9 cellular contexts compared by ENCODE assay signal in genomic region chr2:200378652-200379290, GRCh38.
DNase-seq lines count a peak whose midpoint lies in the region; ATAC-seq and TF ChIP-seq lines count a peak whose summit lies in the region.
"Had no signal": no experiment of that assay in that cellular context is flagged by ENCODE, and none has a peak within 500 bp of the region (broad histone marks: within the 10 kb centered on the region; RNA-seq: fewer than 3 reads in every experiment).

No MANE protein-coding gene starts in this region.

- 9 to 17% methylated on average over 7 of the region's 7 CpGs for WGBS in gastroesophageal sphincter (ENCODE audit: low coverage in 1 of 2), 2 donors
- 48 to 62% methylated on average over 7 of the region's 7 CpGs for WGBS in sigmoid colon, 2 donors

- ATAC-seq in SK-N-SH treated with all-trans-retinoic acid at 6 μM for 48 hours (no peak), gastroesophageal sphincter (no peak), HG03039 (IDR thresholded peaks at IDR 0.05; ENCODE audit: unreplicated experiment) (no peak), GM19023 (IDR thresholded peaks at IDR 0.05; ENCODE audit: unreplicated experiment) (no peak)

- H3K27me3 ChIP-seq in gastroesophageal sphincter = no peaks in the 10 kb centered on the region
- H3K27me3 ChIP-seq in sigmoid colon = no peaks in the 10 kb centered on the region
- no peaks in the 10 kb centered on the region for H3K27me3 ChIP-seq in H7 (ENCODE audit: control insufficient read depth, insufficient read depth, low read length)

- H3K36me3 ChIP-seq in gastroesophageal sphincter (no peaks in the 10 kb centered on the region), sigmoid colon (no peaks in the 10 kb centered on the region), H7 (replicated peaks; ENCODE audit: control insufficient read depth, insufficient read depth, low read length) (no peaks in the 10 kb centered on the region; the same call in 1 of the 2 replicates)

- peak; percentile 26 for DNase-seq in Daoy (ENCODE audit: low read depth)
- DNase-seq in sigmoid colon = no peak
- no peak for DNase-seq in H7
- DNase-seq in stimulated activated CD4-positive, alpha-beta T cell treated with anti-CD3 and anti-CD28 coated beads, Interleukin-4, amount 100 ng/mL, for 24 hours = no peak
- DNase-seq: activated naive CD4-positive, alpha-beta T cell treated with anti-CD3 and anti-CD28 coated beads, Interleukin-2, amount 10 ng/mL, durations not matched to agents 7 days and 5 days had no signal

- H3K4me1 ChIP-seq in gastroesophageal sphincter = peaks cover 8 to 76% (median 20%) of the 10 kb centered on the region in 3 donors
- peaks cover 0 to 79% (median 57%) of the 10 kb centered on the region in 4 donors for H3K4me1 ChIP-seq in sigmoid colon

- no peak for TF ChIP-seq POLR2A in gastroesophageal sphincter (IDR thresholded peaks at IDR 0.05)
- no peak for TF ChIP-seq POLR2A in sigmoid colon (IDR thresholded peaks at IDR 0.05)

- H3K9me3 ChIP-seq in gastroesophageal sphincter (no peaks in the 10 kb centered on the region), sigmoid colon (no peaks in the 10 kb centered on the region)

- intact Hi-C loops in sigmoid colon (cut with DNase I) = loop anchor here (5.0 kb wide), 1 partner anchor 71 kb away; the partner anchor contains the start of gene SPATS2L

- TF ChIP-seq CTCF in gastroesophageal sphincter (IDR thresholded peaks at IDR 0.05) (no peak), sigmoid colon (IDR thresholded peaks at IDR 0.05) (no peak)

- H3K27ac ChIP-seq in gastroesophageal sphincter = peak overlapping the region; percentile 17 to 71 (median 66)
- peak overlapping the region; percentile 50 to 72 (median 62) for H3K27ac ChIP-seq in sigmoid colon

- H3K4me3 ChIP-seq in gastroesophageal sphincter = peak overlapping the region in 1 of 2 donors; percentile 13
- H3K4me3 ChIP-seq in sigmoid colon = peak overlapping the region in 1 of 4 donors; percentile 9
- no peak overlapping the region for H3K4me3 ChIP-seq in H7 (ENCODE audit: insufficient read depth, low read depth, low read length)

- TF ChIP-seq EP300 in gastroesophageal sphincter (IDR thresholded peaks at IDR 0.05) (no peak), sigmoid colon (IDR thresholded peaks at IDR 0.05) (no peak)

TF ChIP-seq in SK-N-SH treated with all-trans-retinoic acid at 6 μM for 48 hours, 23 proteins besides CTCF, POLR2A, EP300 and RAD21:
- no peak for TF ChIP-seq PATZ1 (CRISPR knock-in tag; IDR thresholded peaks at IDR 0.05; ENCODE audit: borderline replicate concordance)
- 0 out of 2 replicates have a peak, but pooled peaks have one; percentile 38 for TF ChIP-seq TSHZ2 (CRISPR knock-in tag; IDR thresholded peaks at IDR 0.05)
- no peak for TF ChIP-seq ZFP3 (CRISPR knock-in tag; IDR thresholded peaks at IDR 0.05)
- 0 out of 2 replicates have a peak, but pooled peaks have one; percentile 22 for TF ChIP-seq CSDC2 (CRISPR knock-in tag; IDR thresholded peaks at IDR 0.05)
- TF ChIP-seq ESRRG (CRISPR knock-in tag; IDR thresholded peaks at IDR 0.05) = no peak
- 0 out of 2 replicates have a peak, but pooled peaks have one; percentile 16 for TF ChIP-seq ISL1 (CRISPR knock-in tag; IDR thresholded peaks at IDR 0.05)
- no peak for TF ChIP-seq ZC3H10 (CRISPR knock-in tag; IDR thresholded peaks at IDR 0.05)
- TF ChIP-seq CREB5 (CRISPR knock-in tag; IDR thresholded peaks at IDR 0.05; ENCODE audit: low read depth) = no peak
